14 cellular contexts compared by ENCODE assay signal in genomic region chr1:78836736-78837135, GRCh38.
DNase-seq lines count a peak whose midpoint lies in the region; FAIRE-seq and TF ChIP-seq lines count a peak whose summit lies in the region.
"Had no signal": no experiment of that assay in that cellular context is flagged by ENCODE, and none has a peak within 500 bp of the region (broad histone marks: within the 10 kb centered on the region; RNA-seq: fewer than 3 reads in every experiment).

No MANE protein-coding gene starts in this region.

- H3K36me3 ChIP-seq in MM.1S (replicated peaks; ENCODE audit: insufficient read depth, low read length) (no peaks in the 10 kb centered on the region), mammary epithelial cell (ENCODE audit: insufficient read depth, low read length) (no peaks in the 10 kb centered on the region), osteoblast (ENCODE audit: insufficient read depth, low read length) (no peaks in the 10 kb centered on the region), spleen (no peaks in the 10 kb centered on the region), kidney (ENCODE audit: control insufficient read depth in 1 of 2, insufficient read depth in 2 of 2, low read length in 2 of 2) (no peaks in the 10 kb centered on the region)

- CTCF ChIA-PET in activated CD4-positive, alpha-beta T cell treated with anti-CD3 and anti-CD28 coated beads, Interleukin-2, amount 10 ng/mL, durations not matched to agents 7 days and 5 days (lab: Charles Lee) = no interaction called here
- CTCF ChIA-PET in mammary epithelial cell (lab: Charles Lee; ENCODE audit: low non-redundant PET) = no interaction called here

- peaks cover 8% of the 10 kb centered on the region for H3K27me3 Mint-ChIP-seq in activated CD4-positive, alpha-beta T cell treated with anti-CD3 and anti-CD28 coated beads, Interleukin-2, amount 10 ng/mL, durations not matched to agents 7 days and 5 days
- H3K27me3 Mint-ChIP-seq: stimulated activated naive B cell treated with anti-CD40 and anti-IgM and Interleukin-4, amounts not matched to agents 10 μg/mL and 1 μg/mL and 100 μg/mL, for 72 hours had no signal

- POLR2A ChIA-PET in activated CD4-positive, alpha-beta T cell treated with anti-CD3 and anti-CD28 coated beads, Interleukin-2, amount 10 ng/mL, durations not matched to agents 7 days and 5 days (lab: Charles Lee) = no interaction called here

- H2AFZ ChIP-seq in MM.1S (ENCODE audit: low read length) (no peak overlapping the region), mammary epithelial cell (ENCODE audit: low read depth, low read length) (peak overlapping the region; percentile 79), osteoblast (ENCODE audit: low read length) (peak overlapping the region; percentile 84)
- H2AFZ ChIP-seq: parathyroid adenoma had no signal

- TF ChIP-seq CTCF in MM.1S (IDR thresholded peaks at IDR 0.05; ENCODE audit: low read length) (no peak), mammary epithelial cell (conservative IDR thresholded peaks at IDR 0.05 in 1 of 2, IDR thresholded peaks at IDR 0.05 in 1 of 2; ENCODE audit: extremely low read depth in 1 of 2, insufficient read depth in 1 of 2, low read depth in 1 of 2, low read length in 2 of 2) (no peak), osteoblast (IDR thresholded peaks at IDR 0.05; ENCODE audit: extremely low read depth, low read depth, low read length) (no peak), spleen (IDR thresholded peaks at IDR 0.05 in 8 of 11, conservative IDR thresholded peaks at IDR 0.05 in 3 of 11) (no peak), kidney (IDR thresholded peaks at IDR 0.05; ENCODE audit: borderline replicate concordance, extremely low read depth, insufficient read depth) (no peak)

- no peak for FAIRE-seq in kidney (lab: Jason Lieb, UNC)
- FAIRE-seq: K562 had no signal

- no peak overlapping the region for H3K9ac ChIP-seq in MM.1S (ENCODE audit: low read length)
- no peak overlapping the region for H3K9ac ChIP-seq in mammary epithelial cell (ENCODE audit: insufficient read depth, low read length)
- no peak overlapping the region for H3K9ac ChIP-seq in kidney (ENCODE audit: low read length in 2 of 2)
- H3K9ac ChIP-seq: parathyroid adenoma had no signal

- peak overlapping the region; percentile 3 for H3K4me3 Mint-ChIP-seq in activated CD4-positive, alpha-beta T cell treated with anti-CD3 and anti-CD28 coated beads, Interleukin-2, amount 10 ng/mL, durations not matched to agents 7 days and 5 days
- H3K4me3 Mint-ChIP-seq: stimulated activated naive B cell treated with anti-CD40 and anti-IgM and Interleukin-4, amounts not matched to agents 10 μg/mL and 1 μg/mL and 100 μg/mL, for 72 hours had no signal

- H3K9me3 ChIP-seq in MM.1S (replicated peaks; ENCODE audit: insufficient read depth, low read length) = no peaks in the 10 kb centered on the region
- no peaks in the 10 kb centered on the region for H3K9me3 ChIP-seq in mammary epithelial cell (replicated peaks; ENCODE audit: insufficient read depth, low read length)
- no peaks in the 10 kb centered on the region for H3K9me3 ChIP-seq in osteoblast (ENCODE audit: low read depth, low read length)
- H3K9me3 ChIP-seq in spleen = no peaks in the 10 kb centered on the region
- H3K9me3 ChIP-seq in kidney (ENCODE audit: control insufficient read depth in 1 of 2, low read length in 2 of 2) = no peaks in the 10 kb centered on the region

- H3K9me2 ChIP-seq in MM.1S (replicated peaks; ENCODE audit: insufficient read depth, low read length) = no peaks in the 10 kb centered on the region

- intact Hi-C loops in mammary epithelial cell (cut with micrococcal nuclease) = no loop called here
- intact Hi-C loops in spleen (cut with DNase I; ENCODE audit: low total_unique reads) = no loop called here
- intact Hi-C loops in kidney (cut with DNase I) = no loop called here

- H3K4me3 ChIP-seq in MM.1S (ENCODE audit: low read length) = no peak overlapping the region
- H3K4me3 ChIP-seq in mammary epithelial cell (replicated peaks in 1 of 3; ENCODE audit: insufficient read depth in 1 of 3, low read depth in 2 of 3, low read length in 3 of 3) = no peak overlapping the region
- H3K4me3 ChIP-seq in osteoblast (ENCODE audit: insufficient read depth, low read length) = peak overlapping the region; percentile 9
- H3K4me3 ChIP-seq in spleen = peak overlapping the region in 1 of 8 donors; percentile 23
- no peak overlapping the region for H3K4me3 ChIP-seq in kidney (ENCODE audit: low read length in 2 of 2)
- H3K4me3 ChIP-seq: K562 had no signal

- H3K4me1 ChIP-seq in MM.1S (ENCODE audit: low read length) = no peaks in the 10 kb centered on the region
- H3K4me1 ChIP-seq in mammary epithelial cell (ENCODE audit: insufficient read depth, low read length) = peaks cover 30% of the 10 kb centered on the region
- H3K4me1 ChIP-seq in osteoblast (ENCODE audit: insufficient read depth, low read length) = peaks cover 46% of the 10 kb centered on the region
- peaks cover 0 to 3% (median 0%) of the 10 kb centered on the region in 6 donors for H3K4me1 ChIP-seq in spleen
- no peaks in the 10 kb centered on the region for H3K4me1 ChIP-seq in kidney (ENCODE audit: control insufficient read depth in 1 of 2, insufficient read depth in 1 of 2, low read depth in 1 of 2, low read length in 2 of 2)
- H3K4me1 ChIP-seq: parathyroid adenoma had no signal

- no peaks in the 10 kb centered on the region for H3K9me3 Mint-ChIP-seq in activated CD4-positive, alpha-beta T cell treated with anti-CD3 and anti-CD28 coated beads, Interleukin-2, amount 10 ng/mL, durations not matched to agents 7 days and 5 days
- H3K9me3 Mint-ChIP-seq: stimulated activated naive B cell treated with anti-CD40 and anti-IgM and Interleukin-4, amounts not matched to agents 10 μg/mL and 1 μg/mL and 100 μg/mL, for 72 hours had no signal

- H3K27ac ChIP-seq in MM.1S (ENCODE audit: low read length) = no peak overlapping the region
- no peak overlapping the region for H3K27ac ChIP-seq in mammary epithelial cell (ENCODE audit: insufficient read depth, low read depth, low read length)
- peak overlapping the region; percentile 17 for H3K27ac ChIP-seq in osteoblast (ENCODE audit: low read depth, low read length)
- H3K27ac ChIP-seq in spleen = no peak overlapping the region
- H3K27ac ChIP-seq in kidney (ENCODE audit: low read depth in 2 of 2, low read length in 2 of 2) = no peak overlapping the region
- H3K27ac ChIP-seq: parathyroid adenoma had no signal

- no peak for DNase-seq in activated CD4-positive, alpha-beta T cell treated with anti-CD3 and anti-CD28 coated beads, Interleukin-2, amount 10 ng/mL, durations not matched to agents 7 days and 5 days
- DNase-seq in activated CD4-positive, alpha-beta T cell treated with anti-CD3 and anti-CD28 coated beads for 48 hours = no peak
- DNase-seq in MM.1S (peak; percentile 50), mammary epithelial cell (no peak), osteoblast (ENCODE audit: insufficient read length, low spot score, missing footprints) (peak; percentile 67), SW480 (ENCODE audit: low spot score) (no peak), spleen (no peak), kidney (no peak)
- DNase-seq: hippocampal formation; mesendoderm; NCI-H2107; stimulated activated naive B cell treated with anti-CD40 and anti-IgM and Interleukin-4, amounts not matched to agents 10 μg/mL and 1 μg/mL and 100 μg/mL, for 72 hours had no signal

- H3K4me1 Mint-ChIP-seq in activated CD4-positive, alpha-beta T cell treated with anti-CD3 and anti-CD28 coated beads, Interleukin-2, amount 10 ng/mL, durations not matched to agents 7 days and 5 days = peaks cover 17% of the 10 kb centered on the region

- H3K27me3 ChIP-seq in MM.1S (replicated peaks; ENCODE audit: insufficient read depth, low read length) (no peaks in the 10 kb centered on the region), mammary epithelial cell (ENCODE audit: insufficient read depth, low read length) (no peaks in the 10 kb centered on the region), osteoblast (ENCODE audit: insufficient read depth, low read length) (no peaks in the 10 kb centered on the region), spleen (replicated peaks in 1 of 7) (no peaks in the 10 kb centered on the region)

- peak overlapping the region; percentile 48 for H3K27ac Mint-ChIP-seq in activated CD4-positive, alpha-beta T cell treated with anti-CD3 and anti-CD28 coated beads, Interleukin-2, amount 10 ng/mL, durations not matched to agents 7 days and 5 days
- H3K27ac Mint-ChIP-seq: stimulated activated naive B cell treated with anti-CD40 and anti-IgM and Interleukin-4, amounts not matched to agents 10 μg/mL and 1 μg/mL and 100 μg/mL, for 72 hours had no signal

- TF ChIP-seq POLR2A in spleen (IDR thresholded peaks at IDR 0.05) = no peak

- H3K79me2 ChIP-seq in MM.1S (ENCODE audit: low read length) (no peaks in the 10 kb centered on the region), mammary epithelial cell (ENCODE audit: insufficient read depth, low read length) (no peaks in the 10 kb centered on the region), osteoblast (ENCODE audit: insufficient read depth, low read length) (no peaks in the 10 kb centered on the region)
- H3K79me2 ChIP-seq: parathyroid adenoma had no signal

- H3F3A ChIP-seq in MM.1S (ENCODE audit: insufficient read depth, low read length) = no peaks in the 10 kb centered on the region

- no TSS peak for BruUV-seq in mammary epithelial cell (replicated peaks; lab: Mats Ljungman, UMichigan)

- no peaks in the 10 kb centered on the region for H3K36me3 Mint-ChIP-seq in activated CD4-positive, alpha-beta T cell treated with anti-CD3 and anti-CD28 coated beads, Interleukin-2, amount 10 ng/mL, durations not matched to agents 7 days and 5 days (ENCODE audit: low read depth)
- H3K36me3 Mint-ChIP-seq: stimulated activated naive B cell treated with anti-CD40 and anti-IgM and Interleukin-4, amounts not matched to agents 10 μg/mL and 1 μg/mL and 100 μg/mL, for 72 hours had no signal

- H4K20me1 ChIP-seq in MM.1S (ENCODE audit: insufficient read depth, low read length) = no peaks in the 10 kb centered on the region
- H4K20me1 ChIP-seq in mammary epithelial cell (ENCODE audit: insufficient read depth, low read length) = no peaks in the 10 kb centered on the region
- no peaks in the 10 kb centered on the region for H4K20me1 ChIP-seq in osteoblast (ENCODE audit: insufficient read depth, low read length)

- dilution Hi-C loops in mammary epithelial cell (cut with HindIII; ENCODE audit: low sequenced_read_pairs) = no loop called here

- H3K4me2 ChIP-seq in MM.1S (ENCODE audit: low read depth, low read length) = peak overlapping the region; percentile 25
- peak overlapping the region; percentile 64 for H3K4me2 ChIP-seq in mammary epithelial cell (ENCODE audit: insufficient read depth, low read depth, low read length)
- peak overlapping the region; percentile 58 for H3K4me2 ChIP-seq in osteoblast (ENCODE audit: insufficient read depth, low read length)

- in situ Hi-C loops in mammary epithelial cell (cut with MboI; ENCODE audit: low sequenced_read_pairs in 2 of 2) = loop anchor here (25.0 kb wide), 1 partner anchor 526 kb away; no protein-coding TSS in a partner anchor

Comparison
In these comparisons a context has a peak if more than half of its experiments do, and no peak if none do; other contexts are left out.
1. DNase-seq: peak in MM.1S (single experiment) and osteoblast (single experiment); none in activated CD4-positive, alpha-beta T cell treated with anti-CD3 and anti-CD28 coated beads, Interleukin-2, amount 10 ng/mL, durations not matched to agents 7 days and 5 days (single experiment), activated CD4-positive, alpha-beta T cell treated with anti-CD3 and anti-CD28 coated beads for 48 hours (single experiment), mammary epithelial cell (single experiment), SW480 (single experiment), spleen (single experiment) and kidney (single experiment).
2. Peak in every context shown above with its lines, with median percentiles within 50 percentile points of each other: H3K4me2 ChIP-seq.